ENCODE assay signal across 1 cellular context in the genomic region with DNA sequence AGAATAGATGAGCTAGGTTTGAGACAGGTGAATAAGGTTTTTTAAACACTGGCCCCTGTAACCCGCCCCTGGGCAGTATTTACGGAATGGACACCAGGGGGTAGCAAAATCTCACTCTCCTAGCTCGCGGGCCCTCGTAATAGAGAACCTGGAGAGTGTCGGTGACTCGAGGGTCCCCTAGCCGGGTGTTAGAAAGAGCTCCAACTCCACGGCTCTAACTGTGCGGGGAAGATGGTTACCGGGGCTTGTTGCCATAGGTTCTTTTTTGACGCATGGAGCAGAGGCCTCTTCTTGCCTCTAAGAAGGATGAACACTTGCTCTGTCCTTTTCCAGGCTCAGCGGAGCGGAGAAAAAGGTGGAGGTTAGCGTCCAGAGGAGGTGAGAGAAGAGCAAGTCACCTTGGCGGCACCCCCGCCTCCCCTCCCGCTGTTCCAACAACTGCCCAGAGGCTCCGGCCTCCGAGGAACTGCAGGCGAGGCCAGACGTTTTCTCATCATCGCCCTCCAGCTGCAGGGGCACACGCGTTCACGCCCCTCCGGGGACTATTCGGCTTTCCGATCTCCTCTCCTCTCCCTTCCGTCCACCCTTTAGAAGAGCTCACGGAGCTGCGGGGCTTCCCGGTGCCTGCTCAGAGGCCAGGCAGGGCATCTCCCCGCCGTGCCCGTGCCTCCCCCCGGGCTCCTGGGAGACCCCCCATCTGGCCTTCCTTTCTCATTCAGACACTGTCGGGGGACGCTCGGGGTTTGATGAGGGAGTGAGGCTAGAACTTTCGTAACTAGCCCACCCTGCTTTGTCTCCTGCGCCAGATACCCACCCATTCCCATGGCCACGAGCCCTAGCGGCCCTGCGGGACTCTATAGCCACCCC.
TF ChIP-seq lines count a peak whose summit lies in the region.

No MANE protein-coding gene starts in this region.

TF ChIP-seq in HepG2, 621 proteins besides CTCF, POLR2A, EP300 and RAD21 (continues in another document):
- TF ChIP-seq ZNF543 (CRISPR knock-in tag; IDR thresholded peaks at IDR 0.05) (no peak; the same call in 1 of the 2 replicates), ZNF431 (CRISPR knock-in tag; IDR thresholded peaks at IDR 0.05; ENCODE audit: borderline replicate concordance, low read depth) (no peak), ZNF576 (CRISPR knock-in tag; IDR thresholded peaks at IDR 0.05) (no peak), ZNF33A (CRISPR knock-in tag; IDR thresholded peaks at IDR 0.05; ENCODE audit: borderline replicate concordance) (no peak), CREB1 (IDR thresholded peaks at IDR 0.05) (no peak), CREB1 (CRISPR knock-in tag; IDR thresholded peaks at IDR 0.05) (no peak), ZSCAN31 (CRISPR knock-in tag; IDR thresholded peaks at IDR 0.05; ENCODE audit: low read depth) (no peak; the same call in 1 of the 2 replicates), MBD4 (IDR thresholded peaks at IDR 0.05; ENCODE audit: borderline replicate concordance, low read length) (no peak), POLR2G (IDR thresholded peaks at IDR 0.05; ENCODE audit: low read depth, low read length) (peak; percentile 18; the same call in 1 of the 2 replicates), ZBTB38 (CRISPR knock-in tag; IDR thresholded peaks at IDR 0.05) (0 out of 2 replicates have a peak, but pooled peaks have one; percentile 73), ZC3H4 (CRISPR knock-in tag; IDR thresholded peaks at IDR 0.05; ENCODE audit: borderline replicate concordance) (no peak), SP4 (CRISPR knock-in tag; IDR thresholded peaks at IDR 0.05) (peak; percentile 42; the same call in 1 of the 2 replicates), CBX5 (CRISPR knock-in tag; IDR thresholded peaks at IDR 0.05; ENCODE audit: borderline replicate concordance) (0 out of 2 replicates have a peak, but pooled peaks have one; percentile 47), EHMT2 (IDR thresholded peaks at IDR 0.05; ENCODE audit: borderline replicate concordance, low read depth, low read length) (no peak), ZKSCAN8 (CRISPR knock-in tag; IDR thresholded peaks at IDR 0.05; ENCODE audit: borderline replicate concordance) (0 out of 2 replicates have a peak, but pooled peaks have one; percentile 30), ZNF720 (CRISPR knock-in tag; IDR thresholded peaks at IDR 0.05) (no peak), ARHGAP35 (CRISPR knock-in tag; IDR thresholded peaks at IDR 0.05; ENCODE audit: borderline replicate concordance) (peak; percentile 29; the same call in 1 of the 2 replicates), SSRP1 (CRISPR knock-in tag; IDR thresholded peaks at IDR 0.05) (0 out of 2 replicates have a peak, but pooled peaks have one; percentile 57), HDAC2 (CRISPR knock-in tag; IDR thresholded peaks at IDR 0.05) (peak; percentile 21; the same call in 1 of the 2 replicates), SP140L (CRISPR knock-in tag; IDR thresholded peaks at IDR 0.05; ENCODE audit: borderline replicate concordance) (no peak), NR3C1 (CRISPR knock-in tag; IDR thresholded peaks at IDR 0.05) (no peak), ZNF207 (IDR thresholded peaks at IDR 0.05; ENCODE audit: borderline replicate concordance) (no peak), SPEN (CRISPR knock-in tag; IDR thresholded peaks at IDR 0.05; ENCODE audit: low read depth) (no peak; the same call in 1 of the 2 replicates), RELA (CRISPR knock-in tag; IDR thresholded peaks at IDR 0.05) (no peak), FOXA1 (IDR thresholded peaks at IDR 0.05) (no peak), FOXA1 (CRISPR knock-in tag; IDR thresholded peaks at IDR 0.05) (no peak), TCF7 (IDR thresholded peaks at IDR 0.05; ENCODE audit: low read depth) (no peak), ELF1 (CRISPR knock-in tag; IDR thresholded peaks at IDR 0.05) (no peak), NFATC3 (CRISPR knock-in tag; IDR thresholded peaks at IDR 0.05) (0 out of 2 replicates have a peak, but pooled peaks have one; percentile 42), SRSF9 (IDR thresholded peaks at IDR 0.05; ENCODE audit: borderline replicate concordance, insufficient read depth, low read depth, low read length, poor library complexity, severe bottlenecking) (no peak), SNAI1 (CRISPR knock-in tag; IDR thresholded peaks at IDR 0.05; ENCODE audit: borderline replicate concordance) (no peak; the same call in 1 of the 2 replicates), AHR (CRISPR knock-in tag; IDR thresholded peaks at IDR 0.05) (no peak), KDM3A (CRISPR knock-in tag; IDR thresholded peaks at IDR 0.05; ENCODE audit: low read depth) (no peak), FOXM1 (CRISPR knock-in tag; IDR thresholded peaks at IDR 0.05) (no peak), MAZ (IDR thresholded peaks at IDR 0.05; ENCODE audit: borderline replicate concordance, low read depth, low read length) (no peak; the same call in 1 of the 2 replicates), MAZ (CRISPR knock-in tag; IDR thresholded peaks at IDR 0.05; ENCODE audit: low read depth) (peak; percentile 57), SP5 (CRISPR knock-in tag; IDR thresholded peaks at IDR 0.05; ENCODE audit: borderline replicate concordance, low read depth) (peak; percentile 10; the same call in 1 of the 2 replicates), NPAS2 (CRISPR knock-in tag; IDR thresholded peaks at IDR 0.05; ENCODE audit: borderline replicate concordance) (no peak), PCBP1 (IDR thresholded peaks at IDR 0.05; ENCODE audit: borderline replicate concordance, low read depth, low read length) (no peak; the same call in 1 of the 2 replicates), ZMYM4 (CRISPR knock-in tag; IDR thresholded peaks at IDR 0.05) (no peak), AHDC1 (CRISPR knock-in tag; IDR thresholded peaks at IDR 0.05; ENCODE audit: borderline replicate concordance) (no peak), SOX6 (IDR thresholded peaks at IDR 0.05) (no peak), SOX6 (CRISPR knock-in tag; IDR thresholded peaks at IDR 0.05) (no peak), TMF1 (CRISPR knock-in tag; IDR thresholded peaks at IDR 0.05; ENCODE audit: low read depth) (no peak), ZNF777 (CRISPR knock-in tag; IDR thresholded peaks at IDR 0.05) (peak; percentile 56; the same call in 1 of the 2 replicates), SOX5 (CRISPR knock-in tag; IDR thresholded peaks at IDR 0.05; ENCODE audit: borderline replicate concordance) (no peak), DPF2 (CRISPR knock-in tag; IDR thresholded peaks at IDR 0.05; ENCODE audit: borderline replicate concordance, low read depth) (no peak), ZNF746 (CRISPR knock-in tag; IDR thresholded peaks at IDR 0.05) (peak; percentile 21; the same call in 1 of the 2 replicates), ZNF225 (CRISPR knock-in tag; IDR thresholded peaks at IDR 0.05) (no peak), SAFB2 (CRISPR knock-in tag; IDR thresholded peaks at IDR 0.05; ENCODE audit: borderline replicate concordance, low read depth) (no peak; the same call in 1 of the 2 replicates), RAD51 (IDR thresholded peaks at IDR 0.05; ENCODE audit: borderline replicate concordance) (no peak)
- TF ChIP-seq, protein P1, sequence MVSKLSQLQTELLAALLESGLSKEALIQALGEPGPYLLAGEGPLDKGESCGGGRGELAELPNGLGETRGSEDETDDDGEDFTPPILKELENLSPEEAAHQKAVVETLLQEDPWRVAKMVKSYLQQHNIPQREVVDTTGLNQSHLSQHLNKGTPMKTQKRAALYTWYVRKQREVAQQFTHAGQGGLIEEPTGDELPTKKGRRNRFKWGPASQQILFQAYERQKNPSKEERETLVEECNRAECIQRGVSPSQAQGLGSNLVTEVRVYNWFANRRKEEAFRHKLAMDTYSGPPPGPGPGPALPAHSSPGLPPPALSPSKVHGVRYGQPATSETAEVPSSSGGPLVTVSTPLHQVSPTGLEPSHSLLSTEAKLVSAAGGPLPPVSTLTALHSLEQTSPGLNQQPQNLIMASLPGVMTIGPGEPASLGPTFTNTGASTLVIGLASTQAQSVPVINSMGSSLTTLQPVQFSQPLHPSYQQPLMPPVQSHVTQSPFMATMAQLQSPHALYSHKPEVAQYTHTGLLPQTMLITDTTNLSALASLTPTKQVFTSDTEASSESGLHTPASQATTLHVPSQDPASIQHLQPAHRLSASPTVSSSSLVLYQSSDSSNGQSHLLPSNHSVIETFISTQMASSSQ (IDR thresholded peaks at IDR 0.05; ENCODE audit: low read depth): no peak
- TF ChIP-seq, protein P1 (CRISPR knock-in tag; IDR thresholded peaks at IDR 0.05; ENCODE audit: borderline replicate concordance): no peak
- TF ChIP-seq, protein P2, sequence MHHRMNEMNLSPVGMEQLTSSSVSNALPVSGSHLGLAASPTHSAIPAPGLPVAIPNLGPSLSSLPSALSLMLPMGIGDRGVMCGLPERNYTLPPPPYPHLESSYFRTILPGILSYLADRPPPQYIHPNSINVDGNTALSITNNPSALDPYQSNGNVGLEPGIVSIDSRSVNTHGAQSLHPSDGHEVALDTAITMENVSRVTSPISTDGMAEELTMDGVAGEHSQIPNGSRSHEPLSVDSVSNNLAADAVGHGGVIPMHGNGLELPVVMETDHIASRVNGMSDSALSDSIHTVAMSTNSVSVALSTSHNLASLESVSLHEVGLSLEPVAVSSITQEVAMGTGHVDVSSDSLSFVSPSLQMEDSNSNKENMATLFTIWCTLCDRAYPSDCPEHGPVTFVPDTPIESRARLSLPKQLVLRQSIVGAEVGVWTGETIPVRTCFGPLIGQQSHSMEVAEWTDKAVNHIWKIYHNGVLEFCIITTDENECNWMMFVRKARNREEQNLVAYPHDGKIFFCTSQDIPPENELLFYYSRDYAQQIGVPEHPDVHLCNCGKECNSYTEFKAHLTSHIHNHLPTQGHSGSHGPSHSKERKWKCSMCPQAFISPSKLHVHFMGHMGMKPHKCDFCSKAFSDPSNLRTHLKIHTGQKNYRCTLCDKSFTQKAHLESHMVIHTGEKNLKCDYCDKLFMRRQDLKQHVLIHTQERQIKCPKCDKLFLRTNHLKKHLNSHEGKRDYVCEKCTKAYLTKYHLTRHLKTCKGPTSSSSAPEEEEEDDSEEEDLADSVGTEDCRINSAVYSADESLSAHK (CRISPR knock-in tag; IDR thresholded peaks at IDR 0.05; ENCODE audit: borderline replicate concordance): no peak
